ENCODE assay signal across 1 cellular context in genomic region chrX:40085714-40086113, GRCh38.
TF ChIP-seq lines count a peak whose summit lies in the region.

No MANE protein-coding gene starts in this region.

TF ChIP-seq in H1, 55 proteins besides CTCF, POLR2A, EP300 and RAD21:
- no peak for TF ChIP-seq JUN (IDR thresholded peaks at IDR 0.05; ENCODE audit: low read depth, low read length)
- no peak for TF ChIP-seq SIN3A (conservative IDR thresholded peaks at IDR 0.05 in 1 of 2, IDR thresholded peaks at IDR 0.05 in 1 of 2; ENCODE audit: low read depth in 1 of 2, low read length in 2 of 2)
- no peak for TF ChIP-seq SUZ12 (IDR thresholded peaks at IDR 0.05; ENCODE audit: low read length)
- TF ChIP-seq EGR1 (IDR thresholded peaks at IDR 0.05; ENCODE audit: borderline replicate concordance, low read depth, low read length) = no peak
- TF ChIP-seq PHF8 (conservative IDR thresholded peaks at IDR 0.05; ENCODE audit: low read depth, low read length) = no peak
- no peak for TF ChIP-seq RXRA (IDR thresholded peaks at IDR 0.05; ENCODE audit: insufficient read depth, low read depth, low read length)
- TF ChIP-seq CEBPB (IDR thresholded peaks at IDR 0.05; ENCODE audit: low read depth, low read length) = no peak
- no peak for TF ChIP-seq ATF3 (IDR thresholded peaks at IDR 0.05; ENCODE audit: insufficient read depth, low read depth, low read length)
- TF ChIP-seq SP2 (IDR thresholded peaks at IDR 0.05; ENCODE audit: low read length) = no peak
- TF ChIP-seq CREB1 (IDR thresholded peaks at IDR 0.05) = no peak
- TF ChIP-seq HDAC2 (IDR thresholded peaks at IDR 0.05; ENCODE audit: borderline replicate concordance in 1 of 2, low read depth in 2 of 2, low read length in 2 of 2) = no peak
- TF ChIP-seq RBBP5 (IDR thresholded peaks at IDR 0.05; ENCODE audit: borderline replicate concordance, low read depth, low read length) = no peak
- TF ChIP-seq TAF1 (IDR thresholded peaks at IDR 0.05; ENCODE audit: low read depth, low read length) = no peak
- TF ChIP-seq GTF2F1 (IDR thresholded peaks at IDR 0.05; ENCODE audit: borderline replicate concordance, low read depth, low read length) = no peak
- no peak for TF ChIP-seq BRCA1 (IDR thresholded peaks at IDR 0.05; ENCODE audit: low read depth, low read length)
